Comparison of ENCODE assay signal across 1 cellular context in genomic region chr18:73043231-73044000, GRCh38.
TF ChIP-seq lines count a peak whose summit lies in the region.

No MANE protein-coding gene starts in this region.

TF ChIP-seq in A549, 52 proteins besides CTCF, POLR2A, EP300 and RAD21 (continued from another document):
- TF ChIP-seq REST (IDR thresholded peaks at IDR 0.05) (no peak), TFCP2L1 (CRISPR knock-in tag; IDR thresholded peaks at IDR 0.05) (no peak), ATOH8 (CRISPR knock-in tag; IDR thresholded peaks at IDR 0.05; ENCODE audit: low read depth) (no peak), RARB (CRISPR knock-in tag; IDR thresholded peaks at IDR 0.05) (no peak), ZFP36 (IDR thresholded peaks at IDR 0.05; ENCODE audit: borderline replicate concordance, partially characterized antibody) (no peak), JUNB (IDR thresholded peaks at IDR 0.05) (no peak)
